In genomic region chr2:164693390-164693789, GRCh38 we compare ENCODE assay signal across 32 cellular contexts.
"Had no signal": no experiment of that assay in that cellular context is flagged by ENCODE, and none has a peak within 500 bp of the region (broad histone marks: within the 10 kb centered on the region; RNA-seq: fewer than 3 reads in every experiment).

No MANE protein-coding gene starts in this region.

- H3K27me3 ChIP-seq: body of pancreas, MG63 had no signal

- H3K4me3 ChIP-seq: body of pancreas, MG63 had no signal

- H3K27ac Mint-ChIP-seq: activated CD4-positive, alpha-beta memory T cell treated with anti-CD3 and anti-CD28 coated beads, Interleukin-2, amount 10 ng/mL, durations not matched to agents 7 days and 5 days; activated CD4-positive, alpha-beta T cell treated with anti-CD3 and anti-CD28 coated beads, Interleukin-2, amount 10 ng/mL, durations not matched to agents 7 days and 5 days; activated naive CD4-positive, alpha-beta T cell treated with anti-CD3 and anti-CD28 coated beads, Interleukin-2, amount 10 ng/mL, durations not matched to agents 7 days and 5 days; activated naive CD8-positive, alpha-beta T cell treated with anti-CD3 and anti-CD28 coated beads for 36 hours; activated T-cell treated with anti-CD3 and anti-CD28 coated beads, Interleukin-2, amount 50 U/mL, for 72 hours; activated T-helper 2 cell treated with anti-CD3 and anti-CD28 coated beads, Interferon-gamma antibody, Interleukin-2, Interleukin-4, amounts not matched to agents 10 μg/mL and 5 μg/mL and 100 μg/mL, durations not matched to agents 14 hours and 24 hours and 36 hours; T-cell had no signal

- DNase-seq: activated CD4-positive, alpha-beta memory T cell treated with anti-CD3 and anti-CD28 coated beads, Interleukin-2, amount 10 ng/mL, durations not matched to agents 7 days and 5 days; activated CD4-positive, alpha-beta T cell treated with anti-CD3 and anti-CD28 coated beads, Interleukin-2, amount 10 ng/mL, durations not matched to agents 7 days and 5 days; activated CD4-positive, CD25-positive, alpha-beta regulatory T cell; activated gamma-delta T cell treated with Interleukin-2 at 50 U/mL for 16 hours; activated naive CD4-positive, alpha-beta T cell treated with anti-CD3 and anti-CD28 coated beads, Interleukin-2, amount 10 ng/mL, durations not matched to agents 7 days and 5 days; activated naive CD8-positive, alpha-beta T cell treated with anti-CD3 and anti-CD28 coated beads for 36 hours; activated T-cell treated with anti-CD3 and anti-CD28 coated beads for 4 hours; activated T-cell treated with anti-CD3 and anti-CD28 coated beads, Interleukin-2, amount 50 U/mL, for 72 hours; aorta; body of pancreas; central memory CD4-positive, alpha-beta T cell; MG63; MV-4-11; NCI-H1092 treated with DMSO at 0.1 percent for 48 hours; NCI-H1417 treated with DMSO at 0.1 percent for 48 hours; NCI-H1694; NCI-H2029; NCI-H2107; NCI-H2171 treated with DMSO at 0.1 percent for 48 hours; NCI-H226; NCI-H510A; NCI-H526 treated with DMSO at 0.1 percent for 48 hours; NCI-H82; Right ventricle myocardium superior; T-cell; T-helper 2 cell; T1000 had no signal

- H3K36me3 Mint-ChIP-seq: activated naive CD4-positive, alpha-beta T cell treated with anti-CD3 and anti-CD28 coated beads, Interleukin-2, amount 10 ng/mL, durations not matched to agents 7 days and 5 days; activated naive CD8-positive, alpha-beta T cell treated with anti-CD3 and anti-CD28 coated beads for 36 hours; T-cell had no signal

- H3K27ac ChIP-seq: body of pancreas, KMS-11, RWPE1 had no signal

- H3K4me2 ChIP-seq: KMS-11 had no signal

- H3K4me1 Mint-ChIP-seq: activated CD4-positive, alpha-beta memory T cell treated with anti-CD3 and anti-CD28 coated beads, Interleukin-2, amount 10 ng/mL, durations not matched to agents 7 days and 5 days; activated CD4-positive, alpha-beta T cell treated with anti-CD3 and anti-CD28 coated beads, Interleukin-2, amount 10 ng/mL, durations not matched to agents 7 days and 5 days; activated naive CD4-positive, alpha-beta T cell treated with anti-CD3 and anti-CD28 coated beads, Interleukin-2, amount 10 ng/mL, durations not matched to agents 7 days and 5 days; activated naive CD8-positive, alpha-beta T cell treated with anti-CD3 and anti-CD28 coated beads for 36 hours; T-cell had no signal

- H3K27me3 Mint-ChIP-seq: activated CD4-positive, alpha-beta memory T cell treated with anti-CD3 and anti-CD28 coated beads, Interleukin-2, amount 10 ng/mL, durations not matched to agents 7 days and 5 days; activated CD4-positive, alpha-beta T cell treated with anti-CD3 and anti-CD28 coated beads, Interleukin-2, amount 10 ng/mL, durations not matched to agents 7 days and 5 days; activated naive CD4-positive, alpha-beta T cell treated with anti-CD3 and anti-CD28 coated beads, Interleukin-2, amount 10 ng/mL, durations not matched to agents 7 days and 5 days; activated naive CD8-positive, alpha-beta T cell treated with anti-CD3 and anti-CD28 coated beads for 36 hours; T-cell had no signal

- FAIRE-seq: bronchial epithelial cell had no signal

- ATAC-seq: activated T-cell treated with anti-CD3 and anti-CD28 coated beads, Interleukin-2, amount 50 U/mL, for 72 hours; body of pancreas; Panc1; T-cell had no signal

- H3K9me3 Mint-ChIP-seq: activated CD4-positive, alpha-beta memory T cell treated with anti-CD3 and anti-CD28 coated beads, Interleukin-2, amount 10 ng/mL, durations not matched to agents 7 days and 5 days; activated CD4-positive, alpha-beta T cell treated with anti-CD3 and anti-CD28 coated beads, Interleukin-2, amount 10 ng/mL, durations not matched to agents 7 days and 5 days; activated naive CD4-positive, alpha-beta T cell treated with anti-CD3 and anti-CD28 coated beads, Interleukin-2, amount 10 ng/mL, durations not matched to agents 7 days and 5 days; activated naive CD8-positive, alpha-beta T cell treated with anti-CD3 and anti-CD28 coated beads for 36 hours; activated T-cell treated with anti-CD3 and anti-CD28 coated beads, Interleukin-2, amount 50 U/mL, for 72 hours; activated T-helper 2 cell treated with anti-CD3 and anti-CD28 coated beads, Interferon-gamma antibody, Interleukin-2, Interleukin-4, amounts not matched to agents 10 μg/mL and 5 μg/mL and 100 μg/mL, durations not matched to agents 14 hours and 24 hours and 36 hours had no signal

- H3K4me3 Mint-ChIP-seq: activated CD4-positive, alpha-beta memory T cell treated with anti-CD3 and anti-CD28 coated beads, Interleukin-2, amount 10 ng/mL, durations not matched to agents 7 days and 5 days; activated CD4-positive, alpha-beta T cell treated with anti-CD3 and anti-CD28 coated beads, Interleukin-2, amount 10 ng/mL, durations not matched to agents 7 days and 5 days; activated naive CD4-positive, alpha-beta T cell treated with anti-CD3 and anti-CD28 coated beads, Interleukin-2, amount 10 ng/mL, durations not matched to agents 7 days and 5 days; activated naive CD8-positive, alpha-beta T cell treated with anti-CD3 and anti-CD28 coated beads for 36 hours; activated T-cell treated with anti-CD3 and anti-CD28 coated beads, Interleukin-2, amount 50 U/mL, for 72 hours; T-cell had no signal

- H3K9me3 ChIP-seq: body of pancreas, MG63 had no signal
